19 cellular contexts compared by ENCODE assay signal in genomic region chr5:172946146-172946545, GRCh38. TPM values are rescaled to one million over a fixed set of nuclear protein-coding genes. Genes with fewer than 3 reads are reported as not detected.
DNase-seq lines count a peak whose midpoint lies in the region; ATAC-seq and TF ChIP-seq lines count a peak whose summit lies in the region.
"Had no signal": no experiment of that assay in that cellular context is flagged by ENCODE, and none has a peak within 500 bp of the region (broad histone marks: within the 10 kb centered on the region; RNA-seq: fewer than 3 reads in every experiment).

No MANE protein-coding gene starts in this region.

- H3K4me1 Mint-ChIP-seq in activated naive CD8-positive, alpha-beta T cell treated with anti-CD3 and anti-CD28 coated beads, Interleukin-2, amount 50 U/mL, for 24 hours = no peaks in the 10 kb centered on the region
- no peaks in the 10 kb centered on the region for H3K4me1 Mint-ChIP-seq in activated naive CD8-positive, alpha-beta T cell treated with anti-CD3 and anti-CD28 coated beads for 36 hours
- H3K4me1 Mint-ChIP-seq in chondrocyte (ENCODE audit: low read depth) = peaks cover 44% of the 10 kb centered on the region
- H3K4me1 Mint-ChIP-seq in progenitor cell of endocrine pancreas (ENCODE audit: low read depth) = peaks cover 2% of the 10 kb centered on the region
- H3K4me1 Mint-ChIP-seq in CD8-positive, alpha-beta memory T cell = no peaks in the 10 kb centered on the region

- no peak for TF ChIP-seq CTCF in chondrocyte (IDR thresholded peaks at IDR 0.05)
- no peak for TF ChIP-seq CTCF in progenitor cell of endocrine pancreas (IDR thresholded peaks at IDR 0.05; ENCODE audit: unreplicated experiment)

- no peak for ATAC-seq in activated naive CD8-positive, alpha-beta T cell treated with anti-CD3 and anti-CD28 coated beads, Interleukin-2, amount 50 U/mL, for 24 hours
- no peak for ATAC-seq in GM18870 (IDR thresholded peaks at IDR 0.05; ENCODE audit: unreplicated experiment)
- ATAC-seq: GM12878, PC-3 had no signal

- H3K27ac ChIP-seq in CD8-positive, alpha-beta memory T cell (ENCODE audit: low read depth, low read length) = no peak overlapping the region

- H3K27ac Mint-ChIP-seq in activated naive CD8-positive, alpha-beta T cell treated with anti-CD3 and anti-CD28 coated beads, Interleukin-2, amount 50 U/mL, for 24 hours = peak overlapping the region; percentile 18
- H3K27ac Mint-ChIP-seq in activated naive CD8-positive, alpha-beta T cell treated with anti-CD3 and anti-CD28 coated beads for 36 hours = no peak overlapping the region
- no peak overlapping the region for H3K27ac Mint-ChIP-seq in chondrocyte (ENCODE audit: unreplicated experiment)
- peak overlapping the region; percentile 76 for H3K27ac Mint-ChIP-seq in progenitor cell of endocrine pancreas
- H3K27ac Mint-ChIP-seq in CD8-positive, alpha-beta memory T cell = no peak overlapping the region

- no peaks in the 10 kb centered on the region for H3K27me3 ChIP-seq in CD8-positive, alpha-beta memory T cell (ENCODE audit: insufficient read depth, low read length, poor library complexity, severe bottlenecking)

- H3K4me1 ChIP-seq in CD8-positive, alpha-beta memory T cell (ENCODE audit: insufficient read depth, low read length) = no peaks in the 10 kb centered on the region

- no peaks in the 10 kb centered on the region for H3K9me3 ChIP-seq in CD8-positive, alpha-beta memory T cell (ENCODE audit: low read length)

- no peaks in the 10 kb centered on the region for H3K27me3 Mint-ChIP-seq in activated naive CD8-positive, alpha-beta T cell treated with anti-CD3 and anti-CD28 coated beads, Interleukin-2, amount 50 U/mL, for 24 hours
- no peaks in the 10 kb centered on the region for H3K27me3 Mint-ChIP-seq in activated naive CD8-positive, alpha-beta T cell treated with anti-CD3 and anti-CD28 coated beads for 36 hours
- H3K27me3 Mint-ChIP-seq in chondrocyte (ENCODE audit: low read depth) (no peaks in the 10 kb centered on the region), progenitor cell of endocrine pancreas (no peaks in the 10 kb centered on the region)
- H3K27me3 Mint-ChIP-seq in CD8-positive, alpha-beta memory T cell = peaks cover 0 to 3% of the 10 kb centered on the region in 2 donors

- H3K36me3 Mint-ChIP-seq in activated naive CD8-positive, alpha-beta T cell treated with anti-CD3 and anti-CD28 coated beads, Interleukin-2, amount 50 U/mL, for 24 hours (ENCODE audit: low read depth) = peaks cover 3% of the 10 kb centered on the region
- no peaks in the 10 kb centered on the region for H3K36me3 Mint-ChIP-seq in activated naive CD8-positive, alpha-beta T cell treated with anti-CD3 and anti-CD28 coated beads for 36 hours
- H3K36me3 Mint-ChIP-seq in chondrocyte (ENCODE audit: low read depth) (peaks cover 10% of the 10 kb centered on the region), progenitor cell of endocrine pancreas (ENCODE audit: insufficient read depth) (peaks cover 27% of the 10 kb centered on the region)
- peaks cover 0 to 65% (median 8%) of the 10 kb centered on the region in 3 donors for H3K36me3 Mint-ChIP-seq in CD8-positive, alpha-beta memory T cell

- no peak overlapping the region for H3K4me3 ChIP-seq in CD8-positive, alpha-beta memory T cell (ENCODE audit: low read length)
- H3K4me3 ChIP-seq: GM12878, GM23248 had no signal

- POLR2A ChIA-PET in CD8-positive, alpha-beta memory T cell (lab: Charles Lee) = no interaction called here

- no peak for DNase-seq in activated naive CD8-positive, alpha-beta T cell treated with anti-CD3 and anti-CD28 coated beads, Interleukin-2, amount 50 U/mL, for 24 hours
- DNase-seq in activated naive CD8-positive, alpha-beta T cell treated with anti-CD3 and anti-CD28 coated beads for 36 hours = no peak
- DNase-seq in chondrocyte (ENCODE audit: low spot score) (peak; percentile 67), progenitor cell of endocrine pancreas (ENCODE audit: low spot score, unreplicated experiment) (no peak)
- no peak for DNase-seq in activated T-cell treated with anti-CD3 and anti-CD28 coated beads, Interleukin-2, amount 50 U/mL, for 1 hour
- DNase-seq in CD8-positive, alpha-beta memory T cell = no peak
- no peak for DNase-seq in stimulated activated CD4-positive, alpha-beta T cell treated with anti-CD3 and anti-CD28 coated beads, Interleukin-1b, Interleukin-23, amount 100 ng/mL, for 48 hours
- DNase-seq: 8988T, DMS 273 treated with DMSO at 0.1 percent for 48 hours, GDM1, GM23248, HCEC 1CT, MV-4-11, NCI-H1417, NCI-H187 treated with DMSO at 0.1 percent for 48 hours, NCI-H446, PC-3 had no signal

- H3K9me3 Mint-ChIP-seq in activated naive CD8-positive, alpha-beta T cell treated with anti-CD3 and anti-CD28 coated beads, Interleukin-2, amount 50 U/mL, for 24 hours = no peaks in the 10 kb centered on the region
- H3K9me3 Mint-ChIP-seq in activated naive CD8-positive, alpha-beta T cell treated with anti-CD3 and anti-CD28 coated beads for 36 hours = no peaks in the 10 kb centered on the region
- no peaks in the 10 kb centered on the region for H3K9me3 Mint-ChIP-seq in chondrocyte (ENCODE audit: low read depth)
- H3K9me3 Mint-ChIP-seq in progenitor cell of endocrine pancreas (ENCODE audit: low read depth) = no peaks in the 10 kb centered on the region
- H3K9me3 Mint-ChIP-seq in CD8-positive, alpha-beta memory T cell = no peaks in the 10 kb centered on the region

- CTCF ChIA-PET in CD8-positive, alpha-beta memory T cell (lab: Charles Lee) = no interaction called here

- no peaks in the 10 kb centered on the region for H3K36me3 ChIP-seq in CD8-positive, alpha-beta memory T cell (ENCODE audit: insufficient read depth, low read length)

- no peak overlapping the region for H3K4me3 Mint-ChIP-seq in activated naive CD8-positive, alpha-beta T cell treated with anti-CD3 and anti-CD28 coated beads, Interleukin-2, amount 50 U/mL, for 24 hours
- H3K4me3 Mint-ChIP-seq in activated naive CD8-positive, alpha-beta T cell treated with anti-CD3 and anti-CD28 coated beads for 36 hours = no peak overlapping the region
- no peak overlapping the region for H3K4me3 Mint-ChIP-seq in chondrocyte (ENCODE audit: unreplicated experiment)
- no peak overlapping the region for H3K4me3 Mint-ChIP-seq in progenitor cell of endocrine pancreas (ENCODE audit: low read depth)
- no peak overlapping the region for H3K4me3 Mint-ChIP-seq in CD8-positive, alpha-beta memory T cell

RNA-seq across cellular contexts. Expression of gene RPL26L1, which starts 13.1 kb away (rescaled TPM):
- total RNA-seq in activated naive CD8-positive, alpha-beta T cell treated with anti-CD3 and anti-CD28 coated beads for 36 hours = 100 to 1,000 TPM in 1 of 2 experiments, 10 to 100 TPM in 1; 96.4 to 101 TPM
- 40.2 to 43.6 TPM (median 43.5 TPM) in 3 replicates for total RNA-seq in chondrocyte
- total RNA-seq in progenitor cell of endocrine pancreas = 36.1 and 38.4 TPM in 2 replicates
- 10 to 100 TPM; 91.9 to 92.3 TPM for total RNA-seq in CD8-positive, alpha-beta memory T cell
- polyA plus RNA-seq in CD8-positive, alpha-beta memory T cell = 35.6 TPM

RNA-seq across cellular contexts. Expression of gene ATP6V0E1, which starts 37.4 kb away (rescaled TPM):
- total RNA-seq in activated naive CD8-positive, alpha-beta T cell treated with anti-CD3 and anti-CD28 coated beads for 36 hours = 100 to 1,000 TPM; 118 to 121 TPM
- total RNA-seq in chondrocyte (257 to 277 TPM (median 272 TPM) in 3 replicates), progenitor cell of endocrine pancreas (137 and 142 TPM in 2 replicates)
- 100 to 1,000 TPM; 171 to 179 TPM for total RNA-seq in CD8-positive, alpha-beta memory T cell
- polyA plus RNA-seq in CD8-positive, alpha-beta memory T cell = 468 TPM

Comparison
In these comparisons a context has a peak if more than half of its experiments do, and no peak if none do; other contexts are left out.
1. H3K27ac Mint-ChIP-seq: peak in activated naive CD8-positive, alpha-beta T cell treated with anti-CD3 and anti-CD28 coated beads, Interleukin-2, amount 50 U/mL, for 24 hours (single experiment) and progenitor cell of endocrine pancreas (single experiment); none in activated naive CD8-positive, alpha-beta T cell treated with anti-CD3 and anti-CD28 coated beads for 36 hours (single experiment), chondrocyte (single experiment) and CD8-positive, alpha-beta memory T cell (0 of 8).